Comparison of ENCODE assay signal across 1 cellular context in the genomic region with DNA sequence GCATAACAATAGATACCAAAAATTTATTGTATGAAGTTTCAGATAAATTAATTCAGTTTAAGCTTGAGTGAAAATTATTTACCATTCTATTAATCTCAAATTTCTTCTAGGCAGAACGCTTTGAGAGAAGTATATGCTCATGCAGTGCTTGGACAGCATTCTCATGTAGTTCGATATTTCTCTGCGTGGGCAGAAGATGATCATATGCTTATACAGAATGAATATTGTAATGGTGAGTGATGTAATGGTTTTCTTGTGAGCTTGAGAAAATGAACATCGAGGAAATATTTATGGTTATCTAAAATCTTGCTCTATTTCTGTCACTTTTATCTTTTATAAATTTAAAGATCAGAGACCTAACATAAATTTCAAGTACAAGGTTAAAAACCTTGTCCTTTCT.
TF ChIP-seq lines count a peak whose summit lies in the region.

No MANE protein-coding gene starts in this region.

TF ChIP-seq in IMR-90, 13 proteins besides CTCF, POLR2A, EP300 and RAD21 (continued from another document):
- TF ChIP-seq MAZ (IDR thresholded peaks at IDR 0.05; ENCODE audit: borderline replicate concordance, low read depth, low read length): no peak
- no peak for TF ChIP-seq RFX5 (IDR thresholded peaks at IDR 0.05; ENCODE audit: low read depth, low read length)
- TF ChIP-seq CHD1 (IDR thresholded peaks at IDR 0.05; ENCODE audit: low read depth, low read length): no peak
- TF ChIP-seq ELK1 (IDR thresholded peaks at IDR 0.05; ENCODE audit: borderline replicate concordance, low read depth, low read length): no peak
- no peak for TF ChIP-seq BHLHE40 (IDR thresholded peaks at IDR 0.05; ENCODE audit: low read depth, low read length)
- TF ChIP-seq NFE2L2 (IDR thresholded peaks at IDR 0.05; ENCODE audit: low read depth, low read length): no peak
